ENCODE assay signal across 9 cellular contexts in the genomic region with DNA sequence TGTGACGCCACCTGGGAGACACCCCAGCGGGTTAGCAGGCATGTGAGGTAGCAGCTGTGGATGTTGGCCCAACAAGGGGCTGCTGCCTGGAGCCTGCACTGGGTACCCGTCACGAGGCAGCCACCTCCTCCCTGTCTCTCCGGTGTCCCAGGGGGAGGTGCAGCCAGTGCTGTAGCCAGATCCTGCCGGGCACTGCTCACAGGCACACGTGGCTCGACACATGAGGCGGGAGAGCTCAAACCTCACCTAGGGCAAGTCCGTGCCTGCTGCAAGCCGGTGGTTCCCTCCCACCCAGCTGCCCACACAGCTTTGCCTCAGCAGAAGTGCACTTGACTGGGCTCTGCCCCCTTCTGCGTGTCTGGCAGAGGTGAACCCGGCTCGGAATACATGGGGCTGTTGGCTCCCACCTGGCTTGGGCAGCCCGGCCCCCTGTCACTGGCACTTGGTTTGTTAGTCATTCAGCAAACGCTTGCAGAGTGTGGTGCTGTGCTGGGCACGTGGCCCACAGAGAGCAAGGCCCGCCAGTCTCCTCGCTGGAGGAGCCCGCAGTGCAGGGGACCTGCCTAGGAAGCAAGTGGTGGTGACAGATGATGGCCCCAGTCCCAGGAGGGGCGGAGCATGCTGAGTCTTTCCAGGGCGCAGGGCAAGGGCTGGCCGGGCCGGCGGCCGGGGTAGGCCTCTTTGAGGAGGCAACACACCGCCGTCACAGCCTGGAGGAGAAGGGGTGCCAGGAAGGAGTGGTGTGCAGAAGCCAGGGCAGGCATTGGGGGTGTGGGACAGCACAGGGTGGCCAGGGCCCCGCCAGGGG. TPM values are rescaled to one million over a fixed set of nuclear protein-coding genes. Genes with fewer than 3 reads are reported as not detected.
DNase-seq lines count a peak whose midpoint lies in the region; ATAC-seq, FAIRE-seq and TF ChIP-seq lines count a peak whose summit lies in the region.
"Had no signal": no experiment of that assay in that cellular context is flagged by ENCODE, and none has a peak within 500 bp of the region (broad histone marks: within the 10 kb centered on the region; RNA-seq: fewer than 3 reads in every experiment).

No MANE protein-coding gene starts in this region.

- 4 to 57% methylated on average over 4 to 6 of the region's 29 CpGs for whole genome bisulfite sequencing in esophagus squamous epithelium, 2 donors
- 45 to 53% methylated on average over 29 of the region's 29 CpGs for WGBS in pancreas, 2 donors
- no CpG with 5 or more reads among the region's 29 CpGs for WGBS in mesendoderm (ENCODE audit: extremely low coverage, insufficient coverage, low lambda C conversion rate)

- H3K4me3 ChIP-seq in esophagus squamous epithelium, result no peak overlapping the region
- H3K4me3 ChIP-seq in pancreas, result no peak overlapping the region
- H3K4me3 ChIP-seq in mesendoderm (ENCODE audit: low read length), result no peak overlapping the region
- H3K4me3 ChIP-seq: colonic mucosa had no signal

- no peak overlapping the region for H3K23ac ChIP-seq in mesendoderm (ENCODE audit: low read length)

- H3K27ac ChIP-seq in esophagus squamous epithelium (peak overlapping the region; percentile 86 to 92 (median 88)), pancreas (no peak overlapping the region), mesendoderm (ENCODE audit: low read depth, low read length) (no peak overlapping the region)
- H3K27ac ChIP-seq: colonic mucosa had no signal

- H4K5ac ChIP-seq in mesendoderm (ENCODE audit: low read length), result no peak overlapping the region

- no peak for FAIRE-seq in pancreas (lab: Jason Lieb, UNC)

- no peak overlapping the region for H3K4me2 ChIP-seq in mesendoderm (ENCODE audit: low read length)

- peak; percentile 76 for DNase-seq in DMS79 treated with DMSO at 0.1 percent for 48 hours (lab: John Stamatoyannopoulos, UW)
- peak; percentile 94 for DNase-seq in NCI-H510A (lab: John Stamatoyannopoulos, UW)
- DNase-seq in esophagus squamous epithelium (lab: John Stamatoyannopoulos, UW), result no peak
- peak; percentile 61 to 85 (median 79) for DNase-seq in pancreas
- DNase-seq in mesendoderm, result no peak
- no peak for DNase-seq in activated CD8-positive, alpha-beta memory T cell treated with anti-CD3 and anti-CD28 coated beads, Interleukin-2, amount 50 U/mL, for 48 hours
- DNase-seq: colonic mucosa had no signal

- H3K9me3 ChIP-seq in esophagus squamous epithelium (no peaks in the 10 kb centered on the region), pancreas (no peaks in the 10 kb centered on the region)
- H3K9me3 ChIP-seq: colonic mucosa had no signal

- no peaks in the 10 kb centered on the region for H3K36me3 ChIP-seq in esophagus squamous epithelium
- H3K36me3 ChIP-seq in pancreas, result no peaks in the 10 kb centered on the region
- no peaks in the 10 kb centered on the region for H3K36me3 ChIP-seq in mesendoderm (ENCODE audit: control insufficient read depth, insufficient read depth, low read length)
- H3K36me3 ChIP-seq: colonic mucosa had no signal

- H2BK5ac ChIP-seq in mesendoderm (ENCODE audit: low read length), result no peak overlapping the region

- H2BK120ac ChIP-seq in mesendoderm (ENCODE audit: low read depth, low read length), result no peak overlapping the region

- peak in 2 of 4 donors; percentile 4 to 51 for TF ChIP-seq POLR2A in esophagus squamous epithelium (IDR thresholded peaks at IDR 0.05)

- ATAC-seq in pancreas (peak; percentile 66 to 87 (median 74)), GM21576 (IDR thresholded peaks at IDR 0.05; ENCODE audit: unreplicated experiment) (no peak), HG02970 (IDR thresholded peaks at IDR 0.05; ENCODE audit: low FRiP score, unreplicated experiment) (no peak)

- intact Hi-C loops in esophagus squamous epithelium (cut with DNase I) (no loop called here), pancreas (cut with DNase I) (no loop called here)

- no peak overlapping the region for H4K8ac ChIP-seq in mesendoderm (ENCODE audit: low read depth, low read length)

- no peaks in the 10 kb centered on the region for H3K79me1 ChIP-seq in mesendoderm (ENCODE audit: low read length)

- TF ChIP-seq CTCF in esophagus squamous epithelium (IDR thresholded peaks at IDR 0.05), result no peak
- TF ChIP-seq CTCF in pancreas (IDR thresholded peaks at IDR 0.05), result no peak

- no peak overlapping the region for H3K56ac ChIP-seq in mesendoderm (ENCODE audit: low read length)

- no peak overlapping the region for H2AK5ac ChIP-seq in mesendoderm (ENCODE audit: low read length)

- no peak overlapping the region for H2BK15ac ChIP-seq in mesendoderm (replicated peaks; ENCODE audit: low read depth)

- no peaks in the 10 kb centered on the region for H3K79me2 ChIP-seq in mesendoderm (ENCODE audit: control insufficient read depth, insufficient read depth, low read length)

- no peak overlapping the region for H3K18ac ChIP-seq in mesendoderm (ENCODE audit: low read length)

- H3K4ac ChIP-seq in mesendoderm (ENCODE audit: low read depth, low read length), result no peak overlapping the region

- H3K4me1 ChIP-seq in esophagus squamous epithelium, result peaks cover 51 to 92% (median 63%) of the 10 kb centered on the region in 3 donors
- H3K4me1 ChIP-seq in pancreas, result peaks cover 0 to 5% (median 0%) of the 10 kb centered on the region in 3 donors
- H3K4me1 ChIP-seq in mesendoderm (ENCODE audit: control insufficient read depth, low read depth, low read length), result no peaks in the 10 kb centered on the region
- H3K4me1 ChIP-seq: colonic mucosa had no signal

- H3K27me3 ChIP-seq in esophagus squamous epithelium, result no peaks in the 10 kb centered on the region
- H3K27me3 ChIP-seq in pancreas, result no peaks in the 10 kb centered on the region
- H3K27me3 ChIP-seq in mesendoderm (ENCODE audit: insufficient read depth, low read length, poor library complexity), result no peaks in the 10 kb centered on the region
- H3K27me3 ChIP-seq: colonic mucosa had no signal

- no peak overlapping the region for H3K9ac ChIP-seq in mesendoderm (ENCODE audit: low read length)

RNA-seq across cellular contexts. Expression of a gene that starts 10.1 kb away (rescaled TPM):
- total RNA-seq in esophagus squamous epithelium, result 10 to 100 TPM; 24.6 to 31.2 (median 27.1) TPM
- total RNA-seq in pancreas, result 10 to 100 TPM; 12.5 to 28.0 (median 18.1) TPM
- polyA plus RNA-seq in pancreas, result 10 to 100 TPM; 23.4 to 23.6 TPM
- 0.17 TPM for polyA plus RNA-seq in mesendoderm (2013, experiment 1 of 2)
- polyA plus RNA-seq in mesendoderm (2013, experiment 2 of 2), result 0.13 TPM

RNA-seq across cellular contexts. Expression of a gene that starts 30.3 kb away (rescaled TPM):
- total RNA-seq in esophagus squamous epithelium (10 to 100 TPM; 13.5 to 26.7 (median 15.7) TPM), pancreas (1 to 10 TPM; 4.3 to 8.6 (median 6.0) TPM)
- polyA plus RNA-seq in pancreas, result 10 to 100 TPM in 1 of 2 donors, 1 to 10 TPM in 1; 6.1 to 13.1 TPM
- polyA plus RNA-seq in mesendoderm (2013, experiment 1 of 2), result 0.45 TPM
- polyA plus RNA-seq in mesendoderm (2013, experiment 2 of 2), result 0.55 TPM

Comparison
In these comparisons a context has a peak if more than half of its experiments do, and no peak if none do; other contexts are left out.
1. DNase-seq: peak in DMS79 treated with DMSO at 0.1 percent for 48 hours (single experiment), NCI-H510A (single experiment) and pancreas (6 of 6); none in esophagus squamous epithelium (single experiment), mesendoderm (single experiment) and activated CD8-positive, alpha-beta memory T cell treated with anti-CD3 and anti-CD28 coated beads, Interleukin-2, amount 50 U/mL, for 48 hours (single experiment).
2. H3K27ac ChIP-seq: peak in esophagus squamous epithelium (4 of 4); none in pancreas (0 of 4) and mesendoderm (single experiment).
3. ATAC-seq: peak in pancreas (4 of 4); none in GM21576 (single experiment) and HG02970 (single experiment).